In genomic region chr18:46917808-46918600, GRCh38 we compare ENCODE assay signal across 1 cellular context.
TF ChIP-seq lines count a peak whose summit lies in the region.

No MANE protein-coding gene starts in this region.

TF ChIP-seq in H1, 55 proteins besides CTCF, POLR2A, EP300 and RAD21 (continued from another document):
- 0 out of 4 replicates have a peak, but pooled peaks of 1 of the 2 experiments have one; percentile 57 for TF ChIP-seq HDAC2 (IDR thresholded peaks at IDR 0.05; ENCODE audit: borderline replicate concordance in 1 of 2, low read depth in 2 of 2, low read length in 2 of 2)
- TF ChIP-seq MAX (IDR thresholded peaks at IDR 0.05): 0 out of 2 replicates have a peak, but pooled peaks have one; percentile 27
- peak; percentile 35 for TF ChIP-seq KDM4A (IDR thresholded peaks at IDR 0.05; ENCODE audit: low read depth, low read length, severe bottlenecking)
TF ChIP-seq in H1: peak in this region for 6.
